ENCODE assay signal across 18 cellular contexts in the genomic region with DNA sequence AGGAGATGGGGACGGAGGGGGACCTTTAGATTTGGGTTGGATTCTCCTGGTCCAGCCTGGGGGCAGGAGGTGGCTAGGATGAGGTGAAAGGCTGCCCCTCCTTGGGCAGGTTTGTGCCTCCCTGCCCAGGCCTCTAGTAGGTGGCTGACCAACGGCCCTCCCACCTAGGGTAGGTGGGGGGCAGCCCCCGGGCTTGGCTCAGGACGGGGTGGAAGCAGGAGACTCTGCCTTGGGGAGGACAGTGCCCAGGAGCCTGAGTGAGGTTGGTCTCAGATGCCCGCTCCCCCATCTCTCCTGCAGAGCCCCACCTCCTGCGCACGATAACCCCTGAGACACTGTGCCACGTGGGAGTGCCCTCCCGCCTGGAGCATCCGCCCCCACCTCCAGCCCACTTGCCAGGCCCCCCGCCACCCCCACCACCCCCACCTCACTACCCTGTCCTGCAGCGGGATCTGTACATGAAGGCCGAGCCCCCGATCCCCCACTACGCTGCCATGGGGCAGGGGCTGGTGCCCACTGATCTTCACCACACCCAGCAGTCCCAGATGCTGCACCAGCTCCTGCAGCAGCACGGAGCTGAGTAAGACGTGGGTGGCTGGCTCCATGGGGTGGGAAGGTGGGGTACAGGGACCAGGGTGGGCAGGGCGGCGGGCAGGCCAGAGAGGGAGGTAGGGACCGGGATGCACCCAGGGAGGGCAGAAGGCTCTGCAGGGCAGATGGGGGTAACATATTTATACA. TPM values are rescaled to one million over a fixed set of nuclear protein-coding genes. Genes with fewer than 3 reads are reported as not detected.
"Had no signal": no experiment of that assay in that cellular context is flagged by ENCODE, and none has a peak within 500 bp of the region (broad histone marks: within the 10 kb centered on the region; RNA-seq: fewer than 3 reads in every experiment).

No MANE protein-coding gene starts in this region.

- DNase-seq: activated CD4-positive, alpha-beta T cell treated with anti-CD3 and anti-CD28 coated beads, Interleukin-2, amount 50 U/mL, for 4 hours; activated naive CD4-positive, alpha-beta T cell treated with anti-CD3 and anti-CD28 coated beads for 36 hours; esophagus squamous epithelium; glutamatergic neuron; kidney glomerular epithelial cell; midbrain; naive B cell; stimulated activated CD4-positive, alpha-beta T cell treated with anti-CD3 and anti-CD28 coated beads, Interleukin-2, amount 100 ng/mL, for 48 hours; T-helper 1 cell; T1000; transverse colon had no signal

- FAIRE-seq: colon, endothelial cell of umbilical vein had no signal

- H3K27ac ChIP-seq: esophagus squamous epithelium, transverse colon had no signal

- H3K36me3 ChIP-seq: esophagus squamous epithelium, transverse colon had no signal

- H3K4me1 ChIP-seq: esophagus squamous epithelium had no signal

- ATAC-seq: activated CD4-positive, CD25-positive, alpha-beta regulatory T cell treated with anti-CD3 and anti-CD28 coated beads, Interleukin-2, amount 50 U/mL, for 24 hours; activated T-helper 17 cell treated with anti-CD3 and anti-CD28 coated beads, Interleukin-2, amount 50 U/mL, for 72 hours; SK-N-SH treated with all-trans-retinoic acid at 6 μM for 48 hours; stimulated activated memory B cell treated with anti-CD40 and anti-IgM and Interleukin-4, amounts not matched to agents 10 μg/mL and 1 μg/mL and 100 μg/mL, for 72 hours had no signal

- H3K4me3 ChIP-seq: esophagus squamous epithelium, transverse colon had no signal

- H3K27me3 ChIP-seq: transverse colon had no signal

- H3K9me3 ChIP-seq: esophagus squamous epithelium, transverse colon had no signal

RNA-seq across cellular contexts. Expression of a gene that starts 17.7 kb away (rescaled TPM):
- total RNA-seq: skeletal muscle tissue had no signal
